ENCODE assay signal across 1 cellular context in genomic region chrX:154025230-154025629, GRCh38.
TF ChIP-seq lines count a peak whose summit lies in the region.

No MANE protein-coding gene starts in this region.

TF ChIP-seq in WTC11, 78 proteins besides CTCF, POLR2A, EP300 and RAD21 (continued from another document):
- TF ChIP-seq, protein P1, sequence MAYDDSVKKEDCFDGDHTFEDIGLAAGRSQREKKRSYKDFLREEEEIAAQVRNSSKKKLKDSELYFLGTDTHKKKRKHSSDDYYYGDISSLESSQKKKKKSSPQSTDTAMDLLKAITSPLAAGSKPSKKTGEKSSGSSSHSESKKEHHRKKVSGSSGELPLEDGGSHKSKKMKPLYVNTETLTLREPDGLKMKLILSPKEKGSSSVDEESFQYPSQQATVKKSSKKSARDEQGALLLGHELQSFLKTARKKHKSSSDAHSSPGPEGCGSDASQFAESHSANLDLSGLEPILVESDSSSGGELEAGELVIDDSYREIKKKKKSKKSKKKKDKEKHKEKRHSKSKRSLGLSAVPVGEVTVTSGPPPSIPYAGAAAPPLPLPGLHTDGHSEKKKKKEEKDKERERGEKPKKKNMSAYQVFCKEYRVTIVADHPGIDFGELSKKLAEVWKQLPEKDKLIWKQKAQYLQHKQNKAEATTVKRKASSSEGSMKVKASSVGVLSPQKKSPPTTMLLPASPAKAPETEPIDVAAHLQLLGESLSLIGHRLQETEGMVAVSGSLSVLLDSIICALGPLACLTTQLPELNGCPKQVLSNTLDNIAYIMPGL (CRISPR knock-in tag; IDR thresholded peaks at IDR 0.05), result no peak
- TF ChIP-seq ELF4 (CRISPR knock-in tag; IDR thresholded peaks at IDR 0.05; ENCODE audit: low read depth), result no peak
- TF ChIP-seq TEAD1 (CRISPR knock-in tag; IDR thresholded peaks at IDR 0.05), result no peak
- no peak for TF ChIP-seq GRHL2 (CRISPR knock-in tag; IDR thresholded peaks at IDR 0.05; ENCODE audit: insufficient replicate concordance, severe bottlenecking)
- no peak for TF ChIP-seq NR1H2 (CRISPR knock-in tag; IDR thresholded peaks at IDR 0.05)
- no peak for TF ChIP-seq SP1 (CRISPR knock-in tag; conservative IDR thresholded peaks at IDR 0.05)
- TF ChIP-seq JUN (CRISPR knock-in tag; IDR thresholded peaks at IDR 0.05), result no peak
- no peak for TF ChIP-seq ZBTB21 (CRISPR knock-in tag; IDR thresholded peaks at IDR 0.05; ENCODE audit: borderline replicate concordance)
- no peak for TF ChIP-seq NR3C1 (CRISPR knock-in tag; conservative IDR thresholded peaks at IDR 0.05; ENCODE audit: low read depth)
- TF ChIP-seq NFATC4 (CRISPR knock-in tag; IDR thresholded peaks at IDR 0.05), result no peak
- TF ChIP-seq USF1 (CRISPR knock-in tag; IDR thresholded peaks at IDR 0.05), result no peak
